In genomic region chr18:6279308-6279707, GRCh38 we compare ENCODE assay signal across 18 cellular contexts.
DNase-seq lines count a peak whose midpoint lies in the region; ATAC-seq and TF ChIP-seq lines count a peak whose summit lies in the region.
"Had no signal": no experiment of that assay in that cellular context is flagged by ENCODE, and none has a peak within 500 bp of the region (broad histone marks: within the 10 kb centered on the region; RNA-seq: fewer than 3 reads in every experiment).

No MANE protein-coding gene starts in this region.

- peak; percentile 27 for DNase-seq in DMS 273 treated with DMSO at 0.1 percent for 48 hours (lab: John Stamatoyannopoulos, UW)
- peak; percentile 18 to 76 for DNase-seq in NCI-H524 (lab: John Stamatoyannopoulos, UW)
- peak; percentile 23 for DNase-seq in foreskin melanocyte
- peak; percentile 85 for DNase-seq in pons (ENCODE audit: low spot score)
- DNase-seq in lower lobe of right lung = no peak
- no peak for DNase-seq in AML-193 (lab: John Stamatoyannopoulos, UW)
- DNase-seq: CD4-positive, alpha-beta T cell; COR-L47; GDM1; H7; Kasumi-1; NCI-H1694; NCI-H2081 treated with DMSO at 0.1 percent for 48 hours; NCI-H226; NCI-H510A treated with DMSO at 0.1 percent for 48 hours; Peyer's patch had no signal

- H3K36me3 ChIP-seq in lower lobe of right lung = no peaks in the 10 kb centered on the region
- H3K36me3 ChIP-seq: Peyer's patch had no signal

- no peaks in the 10 kb centered on the region for H3K9me3 ChIP-seq in lower lobe of right lung
- H3K9me3 ChIP-seq: BLaER1, Peyer's patch had no signal

- H3K27me3 ChIP-seq in lower lobe of right lung (ENCODE audit: low read depth) = no peaks in the 10 kb centered on the region
- H3K27me3 ChIP-seq: BLaER1, Peyer's patch had no signal

- H3K4me3 ChIP-seq in lower lobe of right lung = no peak overlapping the region
- H3K4me3 ChIP-seq: BLaER1, Peyer's patch had no signal

- intact Hi-C loops in lower lobe of right lung (cut with DNase I) = no loop called here

- H3K27ac ChIP-seq in lower lobe of right lung = no peak overlapping the region
- H3K27ac ChIP-seq: BLaER1, Peyer's patch had no signal

- TF ChIP-seq CTCF in lower lobe of right lung (IDR thresholded peaks at IDR 0.05) = no peak

- TF ChIP-seq POLR2A in GM18505 (IDR thresholded peaks at IDR 0.05; ENCODE audit: borderline replicate concordance, extremely low read depth, insufficient read depth, insufficient read length) = no peak

- ATAC-seq in lower lobe of right lung = no peak
- no peak for ATAC-seq in GM18505 (IDR thresholded peaks at IDR 0.05; ENCODE audit: unreplicated experiment)

- H3K4me1 ChIP-seq in lower lobe of right lung = no peaks in the 10 kb centered on the region
- H3K4me1 ChIP-seq: BLaER1, Peyer's patch had no signal

Comparison
In these comparisons a context has a peak if more than half of its experiments do, and no peak if none do; other contexts are left out.
1. DNase-seq: peak in DMS 273 treated with DMSO at 0.1 percent for 48 hours (single experiment), NCI-H524 (2 of 2), foreskin melanocyte (single experiment) and pons (single experiment); none in lower lobe of right lung (single experiment) and AML-193 (0 of 2).